Comparison of ENCODE assay signal across 11 cellular contexts in the genomic region with DNA sequence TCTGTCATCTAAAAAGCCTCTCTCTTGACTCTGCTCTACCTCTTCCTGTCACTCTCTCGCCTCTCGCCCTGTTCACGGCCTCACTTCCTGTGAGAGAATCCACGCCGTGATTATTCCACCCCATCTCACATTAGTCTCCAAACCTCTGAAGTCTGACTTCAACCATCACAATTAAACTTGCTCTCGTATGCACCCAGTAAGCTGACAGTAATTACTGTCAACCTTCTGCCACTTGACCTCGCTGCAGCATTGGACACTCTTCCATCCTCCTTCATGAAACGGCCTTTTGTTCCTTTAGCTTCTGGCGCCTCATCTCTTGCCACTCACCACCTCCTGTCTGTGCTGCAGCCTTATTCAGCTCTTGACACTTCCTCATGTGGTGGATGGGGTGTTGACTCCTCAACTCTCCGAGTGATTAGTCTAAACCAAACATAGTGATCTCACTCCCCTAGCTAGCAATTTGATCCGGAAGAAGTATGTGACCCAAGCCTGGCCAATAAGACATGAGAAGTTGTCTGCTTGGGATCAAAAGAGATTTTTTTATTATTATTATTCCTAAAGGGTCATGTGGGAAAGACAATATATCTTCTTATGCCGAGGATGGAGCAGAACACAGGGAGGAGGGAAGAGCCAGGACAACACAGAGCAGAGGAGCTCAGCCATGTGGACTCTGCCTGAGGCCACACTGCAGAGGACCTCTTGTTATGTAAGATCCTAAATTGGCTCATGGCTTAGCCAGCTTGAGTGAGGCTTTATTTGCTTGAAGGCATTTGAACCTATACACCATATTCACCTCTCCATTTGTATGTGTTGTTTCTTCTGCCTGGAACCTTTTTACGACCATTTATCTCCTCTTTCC. TPM values are rescaled to one million over a fixed set of nuclear protein-coding genes. Genes with fewer than 3 reads are reported as not detected.
A peak's percentile ranks its signal among the peaks of the same experiment; 100 is the strongest.
DNase-seq lines count a peak whose midpoint lies in the region; ATAC-seq and TF ChIP-seq lines count a peak whose summit lies in the region.
"Had no signal": no experiment of that assay in that cellular context is flagged by ENCODE, and none has a peak within 500 bp of the region (broad histone marks: within the 10 kb centered on the region; RNA-seq: fewer than 3 reads in every experiment).

No MANE protein-coding gene starts in this region.

- H3K27me3 ChIP-seq in gastroesophageal sphincter = no peaks in the 10 kb centered on the region

- H3K4me3 ChIP-seq in gastroesophageal sphincter = no peak overlapping the region

- H3K27me3 Mint-ChIP-seq in natural killer cell (ENCODE audit: low read depth in 2 of 2) (no peaks in the 10 kb centered on the region), chondrocyte (ENCODE audit: low read depth) (no peaks in the 10 kb centered on the region)

- no peak overlapping the region for H3K27ac ChIP-seq in gastroesophageal sphincter

- TF ChIP-seq CTCF in natural killer cell (IDR thresholded peaks at IDR 0.05) = no peak
- no peak for TF ChIP-seq CTCF in chondrocyte (IDR thresholded peaks at IDR 0.05)
- no peak for TF ChIP-seq CTCF in gastroesophageal sphincter (IDR thresholded peaks at IDR 0.05)

- H3K4me1 ChIP-seq in gastroesophageal sphincter = peaks cover 0 to 5% (median 0%) of the 10 kb centered on the region in 3 donors

- TF ChIP-seq EP300 in gastroesophageal sphincter (IDR thresholded peaks at IDR 0.05) = no peak

- peaks cover 0 to 15% (median 0%) of the 10 kb centered on the region in 3 donors for H3K9me3 ChIP-seq in gastroesophageal sphincter

- H3K4me3 Mint-ChIP-seq in natural killer cell (peak overlapping the region; percentile 95), chondrocyte (ENCODE audit: unreplicated experiment) (no peak overlapping the region)

- no peaks in the 10 kb centered on the region for H3K36me3 ChIP-seq in gastroesophageal sphincter

- WGBS in gastroesophageal sphincter (ENCODE audit: low coverage in 1 of 2), 2 donors = 79 to 84% methylated on average over 9 to 13 of the region's 13 CpGs

- DNase-seq in HT1080 (ENCODE audit: low read depth) (peak; percentile 40), natural killer cell (peak; percentile 67), chondrocyte (ENCODE audit: low spot score) (no peak), NCI-H2196 (lab: John Stamatoyannopoulos, UW; ENCODE audit: unreplicated experiment) (no peak)
- peak; percentile 66 for DNase-seq in NK-92 treated with Interleukin-12 subunit alpha and Interleukin-12 subunit beta, amount 100 ng/mL, for 24 hours (lab: John Stamatoyannopoulos, UW)
- no peak for DNase-seq in activated naive CD4-positive, alpha-beta T cell treated with anti-CD3 and anti-CD28 coated beads, Interleukin-2, amount 50 U/mL, for 72 hours (ENCODE audit: low spot score in 2 of 2)
- DNase-seq: dermis blood vessel endothelial cell, NCI-H187 had no signal

- peaks cover 12 to 21% of the 10 kb centered on the region in 2 donors for H3K9me3 Mint-ChIP-seq in activated naive CD4-positive, alpha-beta T cell treated with anti-CD3 and anti-CD28 coated beads, Interleukin-2, amount 50 U/mL, for 72 hours
- H3K9me3 Mint-ChIP-seq in natural killer cell (peaks cover 2 to 6% of the 10 kb centered on the region in 2 donors), chondrocyte (ENCODE audit: low read depth) (peaks cover 12% of the 10 kb centered on the region)

- intact Hi-C loops in natural killer cell (cut with micrococcal nuclease) = loop anchor here (1.0 to 5.0 kb wide), 7 partner anchors 13 to 470 kb away; partner anchors contain the start of genes NABP1 and STAT4

- H3K27ac Mint-ChIP-seq in activated naive CD4-positive, alpha-beta T cell treated with anti-CD3 and anti-CD28 coated beads, Interleukin-2, amount 50 U/mL, for 72 hours = peak overlapping the region in 1 of 2 donors; percentile 14
- H3K27ac Mint-ChIP-seq in natural killer cell = peak overlapping the region; percentile 92 to 93
- no peak overlapping the region for H3K27ac Mint-ChIP-seq in chondrocyte (ENCODE audit: unreplicated experiment)

- H3K36me3 Mint-ChIP-seq in activated naive CD4-positive, alpha-beta T cell treated with anti-CD3 and anti-CD28 coated beads, Interleukin-2, amount 50 U/mL, for 72 hours = peaks cover 0 to 19% of the 10 kb centered on the region in 2 donors
- H3K36me3 Mint-ChIP-seq in natural killer cell (peaks cover 8% of the 10 kb centered on the region), chondrocyte (ENCODE audit: low read depth) (peaks cover 6% of the 10 kb centered on the region)

- no peak for TF ChIP-seq POLR2A in gastroesophageal sphincter (IDR thresholded peaks at IDR 0.05)

- ATAC-seq in activated naive CD4-positive, alpha-beta T cell treated with anti-CD3 and anti-CD28 coated beads, Interleukin-2, amount 50 U/mL, for 72 hours = peak; percentile 63 to 70
- ATAC-seq in natural killer cell (peak; percentile 80 to 91 (median 88)), gastroesophageal sphincter (no peak), HG02642 (IDR thresholded peaks at IDR 0.05; ENCODE audit: poor library complexity, unreplicated experiment) (no peak)
- ATAC-seq: HCT116 had no signal

- peaks cover 46 to 51% of the 10 kb centered on the region in 2 donors for H3K4me1 Mint-ChIP-seq in natural killer cell
- H3K4me1 Mint-ChIP-seq in chondrocyte (ENCODE audit: low read depth) = peaks cover 34% of the 10 kb centered on the region

RNA-seq across cellular contexts. Expression of gene MYO1B, which starts 38.4 kb away (rescaled TPM):
- 93.6 and 95.2 TPM in 2 replicates for total RNA-seq in HT1080 (2014; rRNA removed; shearing (Covaris generic))
- polyA plus RNA-seq in HT1080 (2015; cell fraction: cytosol; rRNA removed) = 45.5 and 58.6 TPM in 2 replicates
- 114 and 128 TPM in 2 replicates for polyA plus RNA-seq in HT1080 (2015; cell fraction: nucleus; rRNA removed)
- total RNA-seq in activated naive CD4-positive, alpha-beta T cell treated with anti-CD3 and anti-CD28 coated beads, Interleukin-2, amount 50 U/mL, for 72 hours = 10 to 100 TPM in 1 of 2 donors, 1 to 10 TPM in 1; 4.7 to 42.5 TPM
- total RNA-seq in natural killer cell (under 1 TPM; 0.21 to 0.80 (median 0.29) TPM), chondrocyte (64.7 to 116 TPM (median 114 TPM) in 3 replicates), gastroesophageal sphincter (10 to 100 TPM; 17.3 to 45.0 (median 21.0) TPM)

RNA-seq across cellular contexts. Expression of gene STAT4, which starts 56.0 kb away (rescaled TPM):
- total RNA-seq in HT1080 (2014; rRNA removed; shearing (Covaris generic)) = not detected in 2 replicates
- polyA plus RNA-seq in HT1080 (2015; cell fraction: cytosol; rRNA removed) = 0.10 and 0.14 TPM in 2 replicates
- 0.06 TPM in 1 of 2 replicates, not detected in the other for polyA plus RNA-seq in HT1080 (2015; cell fraction: nucleus; rRNA removed)
- 10 to 100 TPM; 56.5 to 67.1 TPM for total RNA-seq in activated naive CD4-positive, alpha-beta T cell treated with anti-CD3 and anti-CD28 coated beads, Interleukin-2, amount 50 U/mL, for 72 hours
- total RNA-seq in natural killer cell (100 to 1,000 TPM; 264 to 339 (median 304) TPM), chondrocyte (1.3 to 12.4 TPM (median 11.5 TPM) in 3 replicates), gastroesophageal sphincter (1 to 10 TPM in 2 of 4 donors, under 1 TPM in 2; 0.39 to 4.8 (median 1.9) TPM)

Comparison
In these comparisons a context has a peak if more than half of its experiments do, and no peak if none do; other contexts are left out.
1. DNase-seq: peak in HT1080 (single experiment), NK-92 treated with Interleukin-12 subunit alpha and Interleukin-12 subunit beta, amount 100 ng/mL, for 24 hours (single experiment) and natural killer cell (single experiment); none in activated naive CD4-positive, alpha-beta T cell treated with anti-CD3 and anti-CD28 coated beads, Interleukin-2, amount 50 U/mL, for 72 hours (0 of 2), chondrocyte (single experiment) and NCI-H2196 (single experiment).
2. ATAC-seq: peak in activated naive CD4-positive, alpha-beta T cell treated with anti-CD3 and anti-CD28 coated beads, Interleukin-2, amount 50 U/mL, for 72 hours (2 of 2) and natural killer cell (3 of 3); none in gastroesophageal sphincter (single experiment) and HG02642 (single experiment).